Comparison of ENCODE assay signal across 14 cellular contexts in the genomic region with DNA sequence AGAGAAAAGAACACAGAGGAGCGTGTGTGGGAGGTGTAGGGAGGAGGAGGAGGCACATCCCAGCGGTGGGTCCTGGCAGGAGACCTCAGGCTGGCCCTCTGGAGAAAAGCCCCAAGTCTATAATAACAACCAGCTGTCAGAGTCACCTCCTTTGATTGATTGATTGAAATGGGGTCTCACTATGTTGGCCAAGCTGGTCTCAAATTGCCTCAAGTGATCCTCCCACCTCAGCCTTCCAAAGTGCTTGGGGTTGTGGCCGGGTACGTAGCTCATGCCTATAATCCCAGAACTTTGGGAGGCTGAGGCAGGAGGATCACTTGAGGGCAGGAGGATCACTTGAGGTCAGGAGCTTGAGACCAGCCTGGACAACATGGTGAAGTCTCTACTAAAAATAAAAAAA.
DNase-seq lines count a peak whose midpoint lies in the region; ATAC-seq and TF ChIP-seq lines count a peak whose summit lies in the region.
"Had no signal": no experiment of that assay in that cellular context is flagged by ENCODE, and none has a peak within 500 bp of the region (broad histone marks: within the 10 kb centered on the region; RNA-seq: fewer than 3 reads in every experiment).

No MANE protein-coding gene starts in this region.

- H3K4me3 Mint-ChIP-seq in activated naive CD4-positive, alpha-beta T cell treated with anti-CD3 and anti-CD28 coated beads, Interleukin-2, amount 50 U/mL, for 24 hours: peak overlapping the region; percentile 83
- H3K4me3 Mint-ChIP-seq in T-helper 17 cell (peak overlapping the region; percentile 97), glutamatergic neuron (ENCODE audit: unreplicated experiment) (no peak overlapping the region)

- no peaks in the 10 kb centered on the region for H3K27me3 Mint-ChIP-seq in activated naive CD4-positive, alpha-beta T cell treated with anti-CD3 and anti-CD28 coated beads, Interleukin-2, amount 50 U/mL, for 24 hours
- H3K27me3 Mint-ChIP-seq in T-helper 17 cell: no peaks in the 10 kb centered on the region
- peaks cover 20% of the 10 kb centered on the region for H3K27me3 Mint-ChIP-seq in glutamatergic neuron (ENCODE audit: unreplicated experiment)

- no peak overlapping the region for H3K4me3 ChIP-seq in subcutaneous abdominal adipose tissue (ENCODE audit: low read depth in 1 of 5, low read length in 5 of 5)
- H3K4me3 ChIP-seq: MG63, SJSA1, uterus had no signal

- no peak for DNase-seq in activated naive CD4-positive, alpha-beta T cell treated with anti-CD3 and anti-CD28 coated beads, Interleukin-2, amount 50 U/mL, for 16 hours
- DNase-seq in T-helper 17 cell (no peak), glutamatergic neuron (no peak)
- DNase-seq in stimulated activated CD4-positive, alpha-beta T cell treated with anti-CD3 and anti-CD28 coated beads, Interleukin-4, amount 100 ng/mL, for 1 hour: no peak
- DNase-seq: GDM1, MG63, uterus had no signal

- H3K9me3 Mint-ChIP-seq in activated naive CD4-positive, alpha-beta T cell treated with anti-CD3 and anti-CD28 coated beads, Interleukin-2, amount 50 U/mL, for 24 hours: no peaks in the 10 kb centered on the region
- H3K9me3 Mint-ChIP-seq in glutamatergic neuron (ENCODE audit: unreplicated experiment): peaks cover 16% of the 10 kb centered on the region

- no peaks in the 10 kb centered on the region for H3K36me3 Mint-ChIP-seq in activated naive CD4-positive, alpha-beta T cell treated with anti-CD3 and anti-CD28 coated beads, Interleukin-2, amount 50 U/mL, for 24 hours
- H3K36me3 Mint-ChIP-seq in T-helper 17 cell (ENCODE audit: low read depth) (no peaks in the 10 kb centered on the region), glutamatergic neuron (ENCODE audit: unreplicated experiment) (peaks cover 16% of the 10 kb centered on the region)

- H3K4me1 ChIP-seq in subcutaneous abdominal adipose tissue (ENCODE audit: control insufficient read depth in 5 of 5, insufficient read depth in 5 of 5, low read length in 5 of 5): peaks cover 19 to 83% (median 74%) of the 10 kb centered on the region in 5 donors

- H3K36me3 ChIP-seq in subcutaneous abdominal adipose tissue (ENCODE audit: control insufficient read depth in 5 of 5, insufficient read depth in 5 of 5, low read length in 5 of 5): peaks cover 4 to 59% (median 50%) of the 10 kb centered on the region in 5 donors
- H3K36me3 ChIP-seq: MG63, uterus had no signal

- ATAC-seq in T-helper 17 cell (no peak), HG03469 (IDR thresholded peaks at IDR 0.05; ENCODE audit: unreplicated experiment) (no peak), HG03097 (IDR thresholded peaks at IDR 0.05; ENCODE audit: low FRiP score, unreplicated experiment) (no peak)
- ATAC-seq: sciatic nerve had no signal

- peak overlapping the region; percentile 82 for H3K27ac Mint-ChIP-seq in activated naive CD4-positive, alpha-beta T cell treated with anti-CD3 and anti-CD28 coated beads, Interleukin-2, amount 50 U/mL, for 24 hours
- peak overlapping the region; percentile 100 for H3K27ac Mint-ChIP-seq in T-helper 17 cell
- H3K27ac Mint-ChIP-seq in glutamatergic neuron (ENCODE audit: unreplicated experiment): peak overlapping the region; percentile 68

- peak overlapping the region in 1 of 5 donors; percentile 39 for H3K9ac ChIP-seq in subcutaneous abdominal adipose tissue (ENCODE audit: low read length in 5 of 5)

- H3K9me3 ChIP-seq in T-helper 17 cell (ENCODE audit: control insufficient read depth, low read length, poor library complexity, severe bottlenecking) (no peaks in the 10 kb centered on the region), subcutaneous abdominal adipose tissue (ENCODE audit: control insufficient read depth in 5 of 5, low read length in 5 of 5) (no peaks in the 10 kb centered on the region)
- H3K9me3 ChIP-seq: MG63, SJSA1, uterus had no signal

- TF ChIP-seq CTCF in glutamatergic neuron (IDR thresholded peaks at IDR 0.05; ENCODE audit: partially characterized antibody, unreplicated experiment): no peak

- peaks cover 70% of the 10 kb centered on the region for H3K4me1 Mint-ChIP-seq in activated naive CD4-positive, alpha-beta T cell treated with anti-CD3 and anti-CD28 coated beads, Interleukin-2, amount 50 U/mL, for 24 hours
- H3K4me1 Mint-ChIP-seq in T-helper 17 cell (peaks cover 61% of the 10 kb centered on the region), glutamatergic neuron (ENCODE audit: low read depth, unreplicated experiment) (peaks cover 45% of the 10 kb centered on the region)

- peak overlapping the region; percentile 79 for H3K27ac ChIP-seq in subcutaneous abdominal adipose tissue (ENCODE audit: low read depth, low read length)
- H3K27ac ChIP-seq: epithelial cell of prostate, SJSA1 had no signal

- no peaks in the 10 kb centered on the region for H3K27me3 ChIP-seq in subcutaneous abdominal adipose tissue (ENCODE audit: control insufficient read depth in 5 of 5, insufficient read depth in 4 of 5, low read length in 5 of 5)
- H3K27me3 ChIP-seq: MG63, SJSA1, uterus had no signal
